Comparison of ENCODE assay signal across 21 cellular contexts in genomic region chr19:38583985-38584305, GRCh38. TPM values are rescaled to one million over a fixed set of nuclear protein-coding genes. Genes with fewer than 3 reads are reported as not detected.
DNase-seq lines count a peak whose midpoint lies in the region; ATAC-seq and TF ChIP-seq lines count a peak whose summit lies in the region.
"Had no signal": no experiment of that assay in that cellular context is flagged by ENCODE, and none has a peak within 500 bp of the region (broad histone marks: within the 10 kb centered on the region; RNA-seq: fewer than 3 reads in every experiment).

No MANE protein-coding gene starts in this region.

- intact Hi-C loops in heart left ventricle (cut with DNase I), result loop anchor here in 1 of 10 donors (10.0 kb wide), 1 partner anchor 149 kb away; the partner anchor contains the start of gene RYR1

- H4K91ac ChIP-seq in neuronal stem cell (ENCODE audit: low read depth, low read length, poor library complexity), result no peak overlapping the region

- no peak overlapping the region for H2BK15ac ChIP-seq in neuronal stem cell (ENCODE audit: low read length)

- no peaks in the 10 kb centered on the region for H3K9me3 ChIP-seq in HUES64 (ENCODE audit: insufficient read depth, low read depth, low read length)
- no peaks in the 10 kb centered on the region for H3K9me3 ChIP-seq in T-helper 17 cell (ENCODE audit: control insufficient read depth, low read length, poor library complexity, severe bottlenecking)
- no peaks in the 10 kb centered on the region for H3K9me3 ChIP-seq in neuronal stem cell (replicated peaks in 1 of 2; ENCODE audit: control insufficient read depth in 2 of 2, insufficient read depth in 1 of 2, low read depth in 1 of 2, low read length in 2 of 2)
- H3K9me3 ChIP-seq in heart left ventricle, result no peaks in the 10 kb centered on the region

- WGBS in HUES64, result 88% methylated on average over 4 of the region's 4 CpGs
- no CpG with 5 or more reads among the region's 4 CpGs for WGBS in neuronal stem cell (ENCODE audit: extremely low coverage in 2 of 2, insufficient read length in 2 of 2, insufficient replicate concordance in 1 of 2), 2 donors
- 85 to 91% (median 88%) methylated on average over 4 of the region's 4 CpGs for WGBS in heart left ventricle, 4 donors

- H3K4me1 Mint-ChIP-seq in activated CD8-positive, alpha-beta memory T cell treated with anti-CD3 and anti-CD28 coated beads, Interleukin-2, amount 10 ng/mL, durations not matched to agents 7 days and 5 days, result peaks cover 21% of the 10 kb centered on the region
- H3K4me1 Mint-ChIP-seq in T-helper 17 cell, result peaks cover 12% of the 10 kb centered on the region

- peak overlapping the region; percentile 81 for H2BK120ac ChIP-seq in neuronal stem cell (ENCODE audit: low read depth, low read length)

- H3K9me3 Mint-ChIP-seq in activated CD8-positive, alpha-beta memory T cell treated with anti-CD3 and anti-CD28 coated beads, Interleukin-2, amount 10 ng/mL, durations not matched to agents 7 days and 5 days (ENCODE audit: low read depth), result no peaks in the 10 kb centered on the region
- H3K9me3 Mint-ChIP-seq: CD8-positive, alpha-beta T cell had no signal

- no peak overlapping the region for H3K18ac ChIP-seq in neuronal stem cell (ENCODE audit: low read length)

- H3K27me3 ChIP-seq in HUES64 (ENCODE audit: insufficient read depth, low read length) (no peaks in the 10 kb centered on the region), neuronal stem cell (ENCODE audit: control insufficient read depth in 3 of 3, insufficient read depth in 3 of 3, low read depth in 1 of 3, low read length in 3 of 3) (no peaks in the 10 kb centered on the region), heart left ventricle (no peaks in the 10 kb centered on the region)

- no peak overlapping the region for H2BK12ac ChIP-seq in neuronal stem cell (ENCODE audit: low read length)

- H3K4me1 ChIP-seq in HUES64 (ENCODE audit: insufficient read depth, low read length), result no peaks in the 10 kb centered on the region
- no peaks in the 10 kb centered on the region for H3K4me1 ChIP-seq in neuronal stem cell (ENCODE audit: control insufficient read depth in 2 of 2, insufficient read depth in 1 of 2, low read depth in 1 of 2, low read length in 2 of 2)
- no peaks in the 10 kb centered on the region for H3K4me1 ChIP-seq in heart left ventricle

- peak overlapping the region; percentile 75 for H2BK5ac ChIP-seq in neuronal stem cell (ENCODE audit: low read length)

- peaks cover 6% of the 10 kb centered on the region for H3K79me1 ChIP-seq in neuronal stem cell (ENCODE audit: low read depth, low read length)

- peak overlapping the region; percentile 14; the same call in 1 of the 2 replicates for H3K9ac ChIP-seq in HUES64 (ENCODE audit: low read depth, low read length)
- no peak overlapping the region for H3K9ac ChIP-seq in neuronal stem cell (ENCODE audit: low read depth, low read length, poor library complexity)

- H4K8ac ChIP-seq in neuronal stem cell (ENCODE audit: low read depth, low read length), result no peak overlapping the region

- H3K27ac ChIP-seq in HUES64 (ENCODE audit: low read depth, low read length) (no peak overlapping the region), neuronal stem cell (replicated peaks; ENCODE audit: low read length) (no peak overlapping the region), heart left ventricle (no peak overlapping the region)
- H3K27ac ChIP-seq: SK-N-MC had no signal

- CTCF ChIA-PET in activated CD8-positive, alpha-beta memory T cell treated with anti-CD3 and anti-CD28 coated beads, Interleukin-2, amount 10 ng/mL, durations not matched to agents 7 days and 5 days (lab: Charles Lee), result interaction anchor here (0.8 to 2.2 kb wide), 5 partner anchors 36 to 181 kb away, joined by 3 to 7 read pairs (median 3); partner anchors contain the start of gene FAM98C

- H3K27me3 Mint-ChIP-seq in activated CD8-positive, alpha-beta memory T cell treated with anti-CD3 and anti-CD28 coated beads, Interleukin-2, amount 10 ng/mL, durations not matched to agents 7 days and 5 days, result no peaks in the 10 kb centered on the region
- H3K27me3 Mint-ChIP-seq in T-helper 17 cell, result no peaks in the 10 kb centered on the region

- no peak for TF ChIP-seq CTCF in heart left ventricle (IDR thresholded peaks at IDR 0.05)

- no peak for TF ChIP-seq POLR2A in heart left ventricle (IDR thresholded peaks at IDR 0.05)

- no peak overlapping the region for H2AK5ac ChIP-seq in neuronal stem cell (ENCODE audit: low read depth, low read length)

- ATAC-seq in activated CD8-positive, alpha-beta memory T cell treated with anti-CD3 and anti-CD28 coated beads, Interleukin-2, amount 10 ng/mL, durations not matched to agents 7 days and 5 days, result no peak
- ATAC-seq in T-helper 17 cell (no peak), heart left ventricle (no peak)
- ATAC-seq: CD8-positive, alpha-beta T cell; Right ventricle myocardium inferior had no signal

- peaks cover 15% of the 10 kb centered on the region for H3K36me3 Mint-ChIP-seq in activated CD8-positive, alpha-beta memory T cell treated with anti-CD3 and anti-CD28 coated beads, Interleukin-2, amount 10 ng/mL, durations not matched to agents 7 days and 5 days
- peaks cover 3% of the 10 kb centered on the region for H3K36me3 Mint-ChIP-seq in T-helper 17 cell (ENCODE audit: low read depth)

- no peak overlapping the region for H2AFZ ChIP-seq in neuronal stem cell (ENCODE audit: low read length)

- no peak overlapping the region for H3K4ac ChIP-seq in neuronal stem cell (ENCODE audit: low read length)

- peak overlapping the region; percentile 54 for H3K27ac Mint-ChIP-seq in activated CD8-positive, alpha-beta memory T cell treated with anti-CD3 and anti-CD28 coated beads, Interleukin-2, amount 10 ng/mL, durations not matched to agents 7 days and 5 days
- peak overlapping the region; percentile 27 for H3K27ac Mint-ChIP-seq in T-helper 17 cell
- H3K27ac Mint-ChIP-seq: CD8-positive, alpha-beta T cell had no signal

- peak overlapping the region; percentile 94 for H3K14ac ChIP-seq in neuronal stem cell (ENCODE audit: low read length)

- no peak overlapping the region for H3K4me3 ChIP-seq in HUES64 (ENCODE audit: low read length)
- H3K4me3 ChIP-seq in neuronal stem cell (ENCODE audit: low read length in 2 of 2), result peak overlapping the region in 1 of 2 donors; percentile 16
- H3K4me3 ChIP-seq in heart left ventricle, result no peak overlapping the region
- H3K4me3 ChIP-seq: SK-N-MC had no signal

- H3K4me3 Mint-ChIP-seq in activated CD8-positive, alpha-beta memory T cell treated with anti-CD3 and anti-CD28 coated beads, Interleukin-2, amount 10 ng/mL, durations not matched to agents 7 days and 5 days, result no peak overlapping the region
- H3K4me3 Mint-ChIP-seq in T-helper 17 cell, result no peak overlapping the region
- H3K4me3 Mint-ChIP-seq: CD8-positive, alpha-beta T cell had no signal

- H3K36me3 ChIP-seq in HUES64 (ENCODE audit: insufficient read depth, low read length) (peaks cover 9% of the 10 kb centered on the region; the same call in 1 of the 2 replicates), neuronal stem cell (replicated peaks in 1 of 2; ENCODE audit: control insufficient read depth in 2 of 2, insufficient read depth in 2 of 2, low read length in 2 of 2) (no peaks in the 10 kb centered on the region), heart left ventricle (no peaks in the 10 kb centered on the region)

- DNase-seq in activated CD8-positive, alpha-beta memory T cell treated with anti-CD3 and anti-CD28 coated beads, Interleukin-2, amount 10 ng/mL, durations not matched to agents 7 days and 5 days, result no peak
- DNase-seq in activated CD8-positive, alpha-beta memory T cell treated with anti-CD3 and anti-CD28 coated beads, Interleukin-2, amount 50 U/mL, for 4 hours, result no peak
- DNase-seq in T-helper 17 cell (no peak), neuronal stem cell (ENCODE audit: low spot score) (no peak), heart left ventricle (no peak), NOMO-1 (lab: John Stamatoyannopoulos, UW; ENCODE audit: unreplicated experiment in 2 of 2) (no peak)
- no peak for DNase-seq in activated CD4-positive, CD25-positive, alpha-beta regulatory T cell (lab: John Stamatoyannopoulos, UW)
- DNase-seq: ACHN; CD8-positive, alpha-beta T cell; DND-41; GF-D8; HCEC 1CT; NCI-H1048; NCI-H146; NCI-H2107; NCI-H226; NCI-H526 treated with DMSO at 0.1 percent for 48 hours; NK-92 treated with Interleukin-12 subunit alpha and Interleukin-12 subunit beta, amount 100 ng/mL, for 24 hours had no signal

- peak overlapping the region; percentile 89 for H3K23ac ChIP-seq in neuronal stem cell (ENCODE audit: low read depth, low read length, poor library complexity)

- H3K4me2 ChIP-seq in neuronal stem cell (ENCODE audit: insufficient read depth, low read length, poor library complexity, severe bottlenecking), result no peak overlapping the region

RNA-seq across cellular contexts. Expression of gene MAP4K1, which starts 33.8 kb away (rescaled TPM):
- total RNA-seq in activated CD8-positive, alpha-beta memory T cell treated with anti-CD3 and anti-CD28 coated beads, Interleukin-2, amount 10 ng/mL, durations not matched to agents 7 days and 5 days, result 100 to 1,000 TPM; 337 to 497 TPM
- 8.3 TPM for polyA plus RNA-seq in HUES64 (2013, experiment 1 of 2)
- polyA plus RNA-seq in HUES64 (2013, experiment 2 of 2), result 2.9 TPM
- 100 to 1,000 TPM; 298 to 351 TPM for total RNA-seq in T-helper 17 cell
- 3.0 TPM for polyA plus RNA-seq in neuronal stem cell (2013, experiment 1 of 2)
- polyA plus RNA-seq in neuronal stem cell (2013, experiment 2 of 2), result 3.5 TPM
- 1 to 10 TPM; 1.2 to 9.9 (median 2.7) TPM for total RNA-seq in heart left ventricle
- polyA plus RNA-seq in heart left ventricle, result 1 to 10 TPM in 1 of 2 donors, under 1 TPM in 1; 0.69 to 2.7 TPM

RNA-seq across cellular contexts. Expression of gene EIF3K, which starts 35.0 kb away (rescaled TPM):
- total RNA-seq in activated CD8-positive, alpha-beta memory T cell treated with anti-CD3 and anti-CD28 coated beads, Interleukin-2, amount 10 ng/mL, durations not matched to agents 7 days and 5 days, result 100 to 1,000 TPM; 281 to 308 TPM
- polyA plus RNA-seq in HUES64 (2013, experiment 1 of 2), result 281 TPM
- 288 TPM for polyA plus RNA-seq in HUES64 (2013, experiment 2 of 2)
- 100 to 1,000 TPM; 282 to 320 TPM for total RNA-seq in T-helper 17 cell
- polyA plus RNA-seq in neuronal stem cell (2013, experiment 1 of 2), result 218 TPM
- polyA plus RNA-seq in neuronal stem cell (2013, experiment 2 of 2), result 210 TPM
- 1,000 to 10,000 TPM in 1 of 9 donors, 100 to 1,000 TPM in 8; 447 to 1,239 (median 596) TPM for total RNA-seq in heart left ventricle
- 100 to 1,000 TPM; 761 to 801 TPM for polyA plus RNA-seq in heart left ventricle

Comparison
In these comparisons a context has a peak if more than half of its experiments do, and no peak if none do; other contexts are left out.
1. RNA of gene MAP4K1, which starts 33.8 kb away (total RNA-seq): 337 to 497 TPM in activated CD8-positive, alpha-beta memory T cell treated with anti-CD3 and anti-CD28 coated beads, Interleukin-2, amount 10 ng/mL, durations not matched to agents 7 days and 5 days and 298 to 351 TPM in T-helper 17 cell; 1.2 to 9.9 TPM in heart left ventricle; every median in the first group is over 10 times any median in the second.